8 cellular contexts compared by ENCODE assay signal in the genomic region with DNA sequence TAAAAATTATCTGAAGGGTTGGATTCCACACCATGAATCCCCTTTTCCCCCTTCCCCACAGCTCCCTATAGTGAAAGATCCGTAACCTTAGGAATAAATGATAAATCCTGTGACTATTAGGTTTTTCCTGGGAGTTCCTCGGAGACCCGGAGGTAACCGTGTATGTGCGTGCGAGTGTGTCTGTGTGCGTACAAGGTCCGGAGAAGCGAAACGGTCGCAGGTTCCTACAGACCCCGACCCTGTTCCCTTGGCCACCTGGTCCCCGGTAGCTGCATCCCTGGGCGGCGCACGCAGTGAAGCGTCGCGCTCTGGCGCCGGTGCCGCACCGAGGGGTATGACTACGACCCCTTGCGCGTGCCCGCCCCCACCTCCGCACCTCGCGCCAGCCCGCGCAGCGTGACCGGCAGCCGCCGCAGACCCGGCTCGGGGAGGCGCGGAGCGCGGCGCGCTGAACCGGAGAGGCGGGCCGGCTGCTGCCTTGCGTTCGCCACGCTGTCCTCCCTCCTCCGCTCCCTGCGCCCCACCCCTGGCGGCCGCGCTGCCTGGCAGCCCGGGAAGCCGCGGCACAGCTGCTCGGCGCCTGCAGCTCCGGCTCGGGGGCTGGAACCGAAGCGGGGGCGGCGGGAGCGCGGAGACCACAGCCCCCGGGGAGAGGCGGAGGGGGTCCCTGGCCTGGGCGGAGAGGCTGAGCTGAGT. TPM values are rescaled to one million over a fixed set of nuclear protein-coding genes. Genes with fewer than 3 reads are reported as not detected.
DNase-seq lines count a peak whose midpoint lies in the region; ATAC-seq, FAIRE-seq and TF ChIP-seq lines count a peak whose summit lies in the region.

A gene with protein sequence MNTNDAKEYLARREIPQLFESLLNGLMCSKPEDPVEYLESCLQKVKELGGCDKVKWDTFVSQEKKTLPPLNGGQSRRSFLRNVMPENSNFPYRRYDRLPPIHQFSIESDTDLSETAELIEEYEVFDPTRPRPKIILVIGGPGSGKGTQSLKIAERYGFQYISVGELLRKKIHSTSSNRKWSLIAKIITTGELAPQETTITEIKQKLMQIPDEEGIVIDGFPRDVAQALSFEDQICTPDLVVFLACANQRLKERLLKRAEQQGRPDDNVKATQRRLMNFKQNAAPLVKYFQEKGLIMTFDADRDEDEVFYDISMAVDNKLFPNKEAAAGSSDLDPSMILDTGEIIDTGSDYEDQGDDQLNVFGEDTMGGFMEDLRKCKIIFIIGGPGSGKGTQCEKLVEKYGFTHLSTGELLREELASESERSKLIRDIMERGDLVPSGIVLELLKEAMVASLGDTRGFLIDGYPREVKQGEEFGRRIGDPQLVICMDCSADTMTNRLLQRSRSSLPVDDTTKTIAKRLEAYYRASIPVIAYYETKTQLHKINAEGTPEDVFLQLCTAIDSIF (plus strand): TSS at position 529 of the 696 bp plus-strand sequence. CDS start 295 bp downstream, outside the sequence.

- no peaks in the 10 kb centered on the region for H3K9me3 ChIP-seq in Peyer's patch
- no peaks in the 10 kb centered on the region for H3K9me3 ChIP-seq in transverse colon

- ATAC-seq in HG02885 (IDR thresholded peaks at IDR 0.05; ENCODE audit: poor library complexity, unreplicated experiment), result peak; percentile 64
- peak; percentile 89 for ATAC-seq in Right ventricle myocardium superior (ENCODE audit: poor library complexity)

- peak within 1 kb of the TSS; percentile 24 for H3K27ac Mint-ChIP-seq in activated naive CD8-positive, alpha-beta T cell
- H3K27ac Mint-ChIP-seq in osteocyte (ENCODE audit: unreplicated experiment), result peak within 1 kb of the TSS; percentile 0

- no peak for FAIRE-seq in GM12892 (lab: Jason Lieb, UNC)

- peaks cover 0 to 16% (median 0%) of the 10 kb centered on the region in 4 donors for H3K4me1 ChIP-seq in Peyer's patch
- peaks cover 0 to 12% (median 5%) of the 10 kb centered on the region in 4 donors for H3K4me1 ChIP-seq in transverse colon

- TF ChIP-seq CTCF in Peyer's patch (IDR thresholded peaks at IDR 0.05) (no peak), osteocyte (IDR thresholded peaks at IDR 0.05) (no peak), transverse colon (IDR thresholded peaks at IDR 0.05) (no peak)

- H3K9me3 Mint-ChIP-seq in activated naive CD8-positive, alpha-beta T cell (ENCODE audit: low read depth), result no peaks in the 10 kb centered on the region
- H3K9me3 Mint-ChIP-seq in osteocyte (ENCODE audit: unreplicated experiment), result no peaks in the 10 kb centered on the region

- H3K4me3 Mint-ChIP-seq in activated naive CD8-positive, alpha-beta T cell, result peak within 1 kb of the TSS; percentile 84
- peak within 1 kb of the TSS; percentile 80 for H3K4me3 Mint-ChIP-seq in osteocyte (ENCODE audit: unreplicated experiment)

- H3K36me3 ChIP-seq in Peyer's patch, result no peaks in the 10 kb centered on the region
- H3K36me3 ChIP-seq in transverse colon, result no peaks in the 10 kb centered on the region

- H3K4me3 ChIP-seq in GM08714 (ENCODE audit: low read length) (peak within 1 kb of the TSS; percentile 27; the same call in 1 of the 2 replicates), Peyer's patch (peak within 1 kb of the TSS; percentile 17 to 57 (median 46)), transverse colon (peak within 1 kb of the TSS; percentile 11 to 57 (median 35))

- TF ChIP-seq POLR2A in Peyer's patch (IDR thresholded peaks at IDR 0.05) (no peak), transverse colon (IDR thresholded peaks at IDR 0.05) (no peak), GM12892 (IDR thresholded peaks at IDR 0.05; ENCODE audit: low read depth, low read length) (no peak)

- H3K4me1 Mint-ChIP-seq in activated naive CD8-positive, alpha-beta T cell (ENCODE audit: low read depth), result peaks cover 45% of the 10 kb centered on the region
- H3K4me1 Mint-ChIP-seq in osteocyte (ENCODE audit: unreplicated experiment), result peaks cover 17% of the 10 kb centered on the region

- H3K36me3 Mint-ChIP-seq in activated naive CD8-positive, alpha-beta T cell, result no peaks in the 10 kb centered on the region
- H3K36me3 Mint-ChIP-seq in osteocyte (ENCODE audit: unreplicated experiment), result no peaks in the 10 kb centered on the region

- H3K27me3 Mint-ChIP-seq in activated naive CD8-positive, alpha-beta T cell, result no peaks in the 10 kb centered on the region
- H3K27me3 Mint-ChIP-seq in osteocyte (ENCODE audit: unreplicated experiment), result no peaks in the 10 kb centered on the region

- intact Hi-C loops in Right ventricle myocardium superior (cut with DNase I) (no loop called here), transverse colon (cut with DNase I; ENCODE audit: low total_unique reads) (no loop called here)

- H3K27me3 ChIP-seq in Peyer's patch (peaks cover 0 to 9% of the 10 kb centered on the region in 2 donors), transverse colon (peaks cover 59% of the 10 kb centered on the region)

- in situ Hi-C loops in transverse colon (cut with MboI; ENCODE audit: low pct_ligation_motif_present in 1 of 4, low pct_unique_long_range_greater_than_20kb in 1 of 4, low sequenced_read_pairs in 3 of 4), result no loop called here

- peak in 1 of 3 donors; percentile 50 for DNase-seq in Peyer's patch
- DNase-seq in Right ventricle myocardium superior, result peak; percentile 56
- peak; percentile 87 for DNase-seq in osteocyte (ENCODE audit: extremely low spot score, unreplicated experiment)
- DNase-seq in transverse colon, result no peak
- no peak for DNase-seq in GM12892 (ENCODE audit: insufficient read length)

- 4 to 83% methylated on average over 1 to 50 of the region's 71 CpGs for WGBS in transverse colon (ENCODE audit: low coverage in 1 of 2), 2 donors

- peak within 1 kb of the TSS in 1 of 4 donors; percentile 31 for H3K27ac ChIP-seq in Peyer's patch
- H3K27ac ChIP-seq in transverse colon, result no peak within 1 kb of the TSS

- TF ChIP-seq EP300 in transverse colon (IDR thresholded peaks at IDR 0.05; ENCODE audit: low read depth), result no peak

RNA-seq across cellular contexts. Expression of the gene that starts here (rescaled TPM):
- total RNA-seq in Peyer's patch, result 10 to 100 TPM in 1 of 4 donors, 1 to 10 TPM in 1, not detected in 2; 5.3 to 12.4 TPM
- total RNA-seq in Right ventricle myocardium superior, result 0.38 TPM
- 31.5 and 38.1 TPM in 2 replicates for total RNA-seq in osteocyte
- 1 to 10 TPM in 1 of 4 donors, under 1 TPM in 1, not detected in 2; 0.79 to 4.1 TPM for total RNA-seq in transverse colon
- 0.11 TPM for polyA plus RNA-seq in GM12892 (2012; ENCODE audit: missing spikeins)

Comparison
In these comparisons a context has a peak if more than half of its experiments do, and no peak if none do; other contexts are left out.
1. Peak in DNase-seq and ATAC-seq in Right ventricle myocardium superior; RNA of the gene not detected or under 1 TPM.